Comparison of ENCODE assay signal across 15 cellular contexts in the genomic region with DNA sequence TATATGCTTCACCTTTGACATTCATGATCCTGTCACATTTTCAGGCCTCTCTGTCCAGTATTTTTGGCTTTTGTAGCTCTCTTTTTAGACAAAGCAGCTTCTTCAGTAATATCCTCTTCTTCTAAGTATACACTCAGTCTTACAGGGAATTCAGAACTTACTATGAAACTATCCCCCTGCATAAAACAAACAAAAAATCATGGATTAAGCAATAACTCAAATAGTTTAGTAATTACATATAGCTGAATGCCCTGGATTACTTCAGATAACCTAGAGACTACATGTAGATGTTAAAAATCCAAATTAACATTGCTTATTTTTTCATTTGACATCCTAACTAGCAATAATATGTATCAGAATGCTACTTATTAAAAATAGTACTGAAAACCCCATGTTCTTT. TPM values are rescaled to one million over a fixed set of nuclear protein-coding genes. Genes with fewer than 3 reads are reported as not detected.
A peak's percentile ranks its signal among the peaks of the same experiment; 100 is the strongest.
DNase-seq lines count a peak whose midpoint lies in the region; ATAC-seq, FAIRE-seq and TF ChIP-seq lines count a peak whose summit lies in the region.
"Had no signal": no experiment of that assay in that cellular context is flagged by ENCODE, and none has a peak within 500 bp of the region (broad histone marks: within the 10 kb centered on the region; RNA-seq: fewer than 3 reads in every experiment).

No MANE protein-coding gene starts in this region.

- H3K4me2 ChIP-seq in BLaER1 treated with 17β-estradiol and CSF1 and Interleukin-3, amounts not matched to agents 10 nM and 100 nM = peak overlapping the region in 10 of 11 experiments; percentile 43 to 99 (median 94); a peak in 20 of 22 replicates
- peak overlapping the region; percentile 40 for H3K4me2 ChIP-seq in keratinocyte (ENCODE audit: control insufficient read depth, extremely low read depth, insufficient read depth, low read depth, low read length)

- H3K27ac Mint-ChIP-seq in activated T-helper 17 cell treated with anti-CD3 and anti-CD28 coated beads, Interleukin-2, amount 50 U/mL, for 72 hours = peak overlapping the region; percentile 99

- dilution Hi-C loops in keratinocyte (cut with MboI; ENCODE audit: extremely low pct_ligation_motif_present, low sequenced_read_pairs) = no loop called here

- H3K4me1 Mint-ChIP-seq in activated T-helper 17 cell treated with anti-CD3 and anti-CD28 coated beads, Interleukin-2, amount 50 U/mL, for 72 hours = peaks cover 25% of the 10 kb centered on the region

- H3K27me3 Mint-ChIP-seq in activated T-helper 17 cell treated with anti-CD3 and anti-CD28 coated beads, Interleukin-2, amount 50 U/mL, for 72 hours = no peaks in the 10 kb centered on the region

- H3K9me3 Mint-ChIP-seq in activated T-helper 17 cell treated with anti-CD3 and anti-CD28 coated beads, Interleukin-2, amount 50 U/mL, for 72 hours = no peaks in the 10 kb centered on the region
- H3K9me3 Mint-ChIP-seq: neural crest cell had no signal

- H3K36me3 Mint-ChIP-seq in activated T-helper 17 cell treated with anti-CD3 and anti-CD28 coated beads, Interleukin-2, amount 50 U/mL, for 72 hours (ENCODE audit: low read depth) = peaks cover 100% of the 10 kb centered on the region

- TF ChIP-seq CTCF in keratinocyte (optimal IDR thresholded peaks at IDR 0.05 in 1 of 3, IDR thresholded peaks at IDR 0.05 in 1 of 3, conservative IDR thresholded peaks at IDR 0.05 in 1 of 3; ENCODE audit: extremely low read depth in 1 of 3, insufficient read depth in 2 of 3, low read length in 3 of 3) = no peak

- peak overlapping the region in 7 of 10 experiments; percentile 16 to 94 (median 54); a peak in 8 of 20 replicates for H3K4me3 ChIP-seq in BLaER1 treated with 17β-estradiol and CSF1 and Interleukin-3, amounts not matched to agents 10 nM and 100 nM
- no peak overlapping the region for H3K4me3 ChIP-seq in keratinocyte (ENCODE audit: control insufficient read depth in 2 of 3, extremely low read depth in 1 of 3, insufficient read depth in 2 of 3, low read depth in 1 of 3, low read length in 3 of 3)
- H3K4me3 ChIP-seq: SJSA1 had no signal

- H3K4me1 ChIP-seq in BLaER1 treated with 17β-estradiol and CSF1 and Interleukin-3, amounts not matched to agents 10 nM and 100 nM = peaks cover 50 to 70% (median 62%) of the 10 kb centered on the region in 10 experiments
- H3K4me1 ChIP-seq in keratinocyte (ENCODE audit: control insufficient read depth, extremely low read depth, insufficient read depth, low read length) = peaks cover 27% of the 10 kb centered on the region

- peak overlapping the region; percentile 96 for H3K4me3 Mint-ChIP-seq in activated T-helper 17 cell treated with anti-CD3 and anti-CD28 coated beads, Interleukin-2, amount 50 U/mL, for 72 hours

- no peak for ATAC-seq in activated T-helper 17 cell treated with anti-CD3 and anti-CD28 coated beads, Interleukin-2, amount 50 U/mL, for 72 hours (replicated peaks)
- ATAC-seq in GM21717 (IDR thresholded peaks at IDR 0.05; ENCODE audit: unreplicated experiment) (no peak), HG02840 (IDR thresholded peaks at IDR 0.05; ENCODE audit: low FRiP score, unreplicated experiment) (no peak)

- no peaks in the 10 kb centered on the region for H3K9me3 ChIP-seq in BLaER1 treated with 17β-estradiol and CSF1 and Interleukin-3, amounts not matched to agents 10 nM and 100 nM (replicated peaks in 1 of 11)
- H3K9me3 ChIP-seq in keratinocyte (ENCODE audit: control insufficient read depth, low read depth, low read length) = no peaks in the 10 kb centered on the region
- H3K9me3 ChIP-seq: SJSA1 had no signal

- H3K27me3 ChIP-seq in BLaER1 treated with 17β-estradiol and CSF1 and Interleukin-3, amounts not matched to agents 10 nM and 100 nM = no peaks in the 10 kb centered on the region
- H3K27me3 ChIP-seq in keratinocyte (ENCODE audit: control insufficient read depth, extremely low read depth, insufficient read depth, low read length) = no peaks in the 10 kb centered on the region
- H3K27me3 ChIP-seq: SJSA1 had no signal

- DNase-seq in HCEC 1CT = peak; percentile 37
- DNase-seq in keratinocyte (ENCODE audit: low read depth, low spot score) = no peak
- DNase-seq in HuH-7.5 (ENCODE audit: low spot score) = no peak
- DNase-seq in cerebellar cortex (ENCODE audit: low spot score) = no peak
- DNase-seq: activated CD4-positive, alpha-beta T cell treated with anti-CD3 and anti-CD28 coated beads for 4 hours; NCI-H1048; NCI-H69 had no signal

- H2AFZ ChIP-seq in keratinocyte (ENCODE audit: control insufficient read depth, low read length) = no peak overlapping the region

- no peak overlapping the region for H3K27ac ChIP-seq in BLaER1 treated with 17β-estradiol and CSF1 and Interleukin-3, amounts not matched to agents 10 nM and 100 nM
- H3K27ac ChIP-seq in keratinocyte (ENCODE audit: control insufficient read depth, insufficient read depth, low read length) = no peak overlapping the region
- H3K27ac ChIP-seq: SJSA1 had no signal

- H3K36me3 ChIP-seq in BLaER1 treated with 17β-estradiol and CSF1 and Interleukin-3, amounts not matched to agents 10 nM and 100 nM = peaks cover 89 to 95% (median 92%) of the 10 kb centered on the region in 11 experiments
- peaks cover 30 to 64% of the 10 kb centered on the region in 2 experiments for H3K36me3 ChIP-seq in keratinocyte (ENCODE audit: control insufficient read depth in 2 of 2, extremely low read depth in 1 of 2, insufficient read depth in 2 of 2, low read length in 2 of 2)

- peaks cover 92 to 96% (median 94%) of the 10 kb centered on the region in 11 experiments for H4K20me1 ChIP-seq in BLaER1 treated with 17β-estradiol and CSF1 and Interleukin-3, amounts not matched to agents 10 nM and 100 nM
- H4K20me1 ChIP-seq in keratinocyte (ENCODE audit: control insufficient read depth, extremely low read depth, insufficient read depth, low read length) = peaks cover 48% of the 10 kb centered on the region

- peaks cover 74% of the 10 kb centered on the region for H3K79me2 ChIP-seq in keratinocyte (ENCODE audit: control insufficient read depth, insufficient read depth, low read length)

- H3K9me1 ChIP-seq in keratinocyte (ENCODE audit: control insufficient read depth, extremely low read depth, insufficient read depth, low read length) = no peaks in the 10 kb centered on the region

- H3K9ac ChIP-seq in BLaER1 treated with 17β-estradiol and CSF1 and Interleukin-3, amounts not matched to agents 10 nM and 100 nM = peak overlapping the region in 4 of 11 experiments; percentile 20 to 99 (median 43); a peak in 3 of 22 replicates
- H3K9ac ChIP-seq in keratinocyte (ENCODE audit: control insufficient read depth, extremely low read depth, insufficient read depth, low read length) = no peak overlapping the region

- no peak for FAIRE-seq in keratinocyte (lab: Jason Lieb, UNC)
- FAIRE-seq: GM12891, islet of Langerhans had no signal

RNA-seq across cellular contexts. Expression of a gene that starts 5.2 kb away (rescaled TPM):
- total RNA-seq in activated T-helper 17 cell treated with anti-CD3 and anti-CD28 coated beads, Interleukin-2, amount 50 U/mL, for 72 hours = 100 to 1,000 TPM; 262 to 270 TPM
- 80.2 to 224 TPM (median 91.2 TPM) in 3 replicates for polyA plus RNA-seq in keratinocyte
- 203 TPM for polyA plus RNA-seq in keratinocyte (2011; ENCODE audit: low read depth)
- 59.7 and 103 TPM in 2 replicates for polyA plus RNA-seq in keratinocyte (2011; cell fraction: cytosol; rRNA removed)
- polyA plus RNA-seq in keratinocyte (2011; cell fraction: nucleus; rRNA removed) = 207 and 379 TPM in 2 replicates
- polyA plus RNA-seq in keratinocyte (2012; ENCODE audit: low replicate concordance) = 80.7 and 165 TPM in 2 replicates
- 17.4 to 130 TPM (median 45.9 TPM) in 3 replicates for polyA minus RNA-seq in keratinocyte
- 32.4 TPM for polyA minus RNA-seq in keratinocyte (2011; cell fraction: cytosol; rRNA and poly(A)+ RNA removed)
- 88.9 and 122 TPM in 2 replicates for polyA minus RNA-seq in keratinocyte (2011; cell fraction: nucleus; rRNA and poly(A)+ RNA removed)

RNA-seq across cellular contexts. Expression of a gene that starts 5.3 kb away (rescaled TPM):
- 10 to 100 TPM; 27.2 to 51.7 TPM for total RNA-seq in activated T-helper 17 cell treated with anti-CD3 and anti-CD28 coated beads, Interleukin-2, amount 50 U/mL, for 72 hours
- 5.6 to 11.9 TPM (median 7.9 TPM) in 3 replicates for polyA plus RNA-seq in keratinocyte
- polyA plus RNA-seq in keratinocyte (2011; ENCODE audit: low read depth) = 12.9 TPM
- polyA plus RNA-seq in keratinocyte (2011; cell fraction: cytosol; rRNA removed) = 4.7 and 10.2 TPM in 2 replicates
- polyA plus RNA-seq in keratinocyte (2011; cell fraction: nucleus; rRNA removed) = 11.2 and 12.6 TPM in 2 replicates
- 5.7 and 16.9 TPM in 2 replicates for polyA plus RNA-seq in keratinocyte (2012; ENCODE audit: low replicate concordance)
- polyA minus RNA-seq in keratinocyte = 0.52 to 5.2 TPM (median 2.7 TPM) in 3 replicates
- 5.4 TPM for polyA minus RNA-seq in keratinocyte (2011; cell fraction: cytosol; rRNA and poly(A)+ RNA removed)
- 3.3 and 4.7 TPM in 2 replicates for polyA minus RNA-seq in keratinocyte (2011; cell fraction: nucleus; rRNA and poly(A)+ RNA removed)

RNA-seq across cellular contexts. Expression of a gene that starts 48.0 kb away (rescaled TPM):
- 10 to 100 TPM; 38.7 to 42.3 TPM for total RNA-seq in activated T-helper 17 cell treated with anti-CD3 and anti-CD28 coated beads, Interleukin-2, amount 50 U/mL, for 72 hours
- 20.9 to 25.1 TPM (median 23.5 TPM) in 3 replicates for polyA plus RNA-seq in keratinocyte
- 63.5 TPM for polyA plus RNA-seq in keratinocyte (2011; ENCODE audit: low read depth)
- 10.3 and 23.6 TPM in 2 replicates for polyA plus RNA-seq in keratinocyte (2011; cell fraction: cytosol; rRNA removed)
- 37.7 and 51.4 TPM in 2 replicates for polyA plus RNA-seq in keratinocyte (2011; cell fraction: nucleus; rRNA removed)
- 20.3 and 24.5 TPM in 2 replicates for polyA plus RNA-seq in keratinocyte (2012; ENCODE audit: low replicate concordance)
- polyA minus RNA-seq in keratinocyte = 8.2 to 28.4 TPM (median 20.4 TPM) in 3 replicates
- polyA minus RNA-seq in keratinocyte (2011; cell fraction: cytosol; rRNA and poly(A)+ RNA removed) = 19.2 TPM
- 25.9 and 33.7 TPM in 2 replicates for polyA minus RNA-seq in keratinocyte (2011; cell fraction: nucleus; rRNA and poly(A)+ RNA removed)

Comparison
In these comparisons a context has a peak if more than half of its experiments do, and no peak if none do; other contexts are left out.
1. H3K4me3 ChIP-seq: peak in BLaER1 treated with 17β-estradiol and CSF1 and Interleukin-3, amounts not matched to agents 10 nM and 100 nM (7 of 10); none in keratinocyte (0 of 3).